In genomic region chr19:19554074-19555023, GRCh38 we compare ENCODE assay signal across 1 cellular context.
TF ChIP-seq lines count a peak whose summit lies in the region.

No MANE protein-coding gene starts in this region.

TF ChIP-seq in WTC11, 78 proteins besides CTCF, POLR2A, EP300 and RAD21 (continued from another document):
- TF ChIP-seq ZMAT4 (CRISPR knock-in tag; IDR thresholded peaks at IDR 0.05) = no peak
- no peak for TF ChIP-seq CDX4 (CRISPR knock-in tag; IDR thresholded peaks at IDR 0.05; ENCODE audit: borderline replicate concordance)
- TF ChIP-seq ATF2 (CRISPR knock-in tag; IDR thresholded peaks at IDR 0.05; ENCODE audit: borderline replicate concordance, low read depth) = no peak
- no peak for TF ChIP-seq CREM (CRISPR knock-in tag; IDR thresholded peaks at IDR 0.05)
- TF ChIP-seq MLX (CRISPR knock-in tag; IDR thresholded peaks at IDR 0.05) = no peak
- TF ChIP-seq MAX (CRISPR knock-in tag; IDR thresholded peaks at IDR 0.05) = no peak
- TF ChIP-seq TP53 (CRISPR knock-in tag; IDR thresholded peaks at IDR 0.05) = no peak
- TF ChIP-seq ARID4B (CRISPR knock-in tag; IDR thresholded peaks at IDR 0.05; ENCODE audit: borderline replicate concordance) = no peak
- TF ChIP-seq PRDM15 (CRISPR knock-in tag; IDR thresholded peaks at IDR 0.05) = no peak
- no peak for TF ChIP-seq GRHL2 (CRISPR knock-in tag; IDR thresholded peaks at IDR 0.05; ENCODE audit: insufficient replicate concordance, severe bottlenecking)
- TF ChIP-seq SP1 (CRISPR knock-in tag; conservative IDR thresholded peaks at IDR 0.05) = 0 out of 2 replicates have a peak, but pooled peaks have one; percentile 26
